Comparison of ENCODE assay signal across 9 cellular contexts in the genomic region with DNA sequence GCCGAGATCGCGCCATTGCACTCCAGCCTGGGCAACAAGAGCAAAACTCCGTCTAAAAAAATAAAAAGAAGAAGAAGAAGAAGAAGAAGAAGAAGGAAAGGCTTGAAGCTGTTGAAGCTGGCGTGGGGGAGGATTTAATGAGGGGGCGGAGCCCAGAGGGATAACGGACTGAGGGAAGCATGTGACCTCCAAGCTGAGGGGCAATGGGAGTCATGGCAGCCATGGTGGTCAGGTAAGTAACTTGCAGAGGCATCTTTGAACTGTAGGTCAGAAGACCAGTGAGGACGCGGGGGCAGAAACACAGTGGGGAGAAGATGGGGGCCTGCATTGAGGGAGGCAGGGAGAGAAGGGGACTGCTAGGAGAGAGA. TPM values are rescaled to one million over a fixed set of nuclear protein-coding genes. Genes with fewer than 3 reads are reported as not detected.
A peak's percentile ranks its signal among the peaks of the same experiment; 100 is the strongest.
DNase-seq lines count a peak whose midpoint lies in the region; ATAC-seq and TF ChIP-seq lines count a peak whose summit lies in the region.
"Had no signal": no experiment of that assay in that cellular context is flagged by ENCODE, and none has a peak within 500 bp of the region (broad histone marks: within the 10 kb centered on the region; RNA-seq: fewer than 3 reads in every experiment).

No MANE protein-coding gene starts in this region.

- CTCF ChIA-PET in mammary epithelial cell (lab: Charles Lee; ENCODE audit: low non-redundant PET): interaction anchor here (0.6 to 0.7 kb wide), 4 partner anchors 12 to 373 kb away, joined by 3 read pairs; no protein-coding TSS in a partner anchor

- peak overlapping the region; percentile 68 for H3K27ac ChIP-seq in mammary epithelial cell (ENCODE audit: insufficient read depth, low read depth, low read length)

- DNase-seq in T-helper 1 cell: no peak
- DNase-seq in NCI-H82 (lab: John Stamatoyannopoulos, UW): peak; percentile 92
- no peak for DNase-seq in mammary epithelial cell
- DNase-seq in naive thymus-derived CD8-positive, alpha-beta T cell: no peak
- DNase-seq in AG20443 (ENCODE audit: low spot score): no peak
- DNase-seq in NCI-H1436 (lab: John Stamatoyannopoulos, UW): no peak

- dilution Hi-C loops in mammary epithelial cell (cut with HindIII; ENCODE audit: low sequenced_read_pairs): no loop called here

- no peaks in the 10 kb centered on the region for H4K20me1 ChIP-seq in mammary epithelial cell (ENCODE audit: insufficient read depth, low read length)

- no peaks in the 10 kb centered on the region for H3K36me3 ChIP-seq in mammary epithelial cell (ENCODE audit: insufficient read depth, low read length)

- no peaks in the 10 kb centered on the region for H3K79me2 ChIP-seq in mammary epithelial cell (ENCODE audit: insufficient read depth, low read length)

- H3K4me1 Mint-ChIP-seq in T-helper 1 cell treated with Interleukin-12 subunit alpha and Interleukin-12 subunit beta and Interleukin-4 antibody, amounts not matched to agents 30 μg/mL and 1 μg/mL, for 36 hours (ENCODE audit: low read depth): peaks cover 13% of the 10 kb centered on the region
- H3K4me1 Mint-ChIP-seq in naive thymus-derived CD8-positive, alpha-beta T cell: peaks cover 10 to 23% (median 16%) of the 10 kb centered on the region in 4 donors

- peaks cover 25% of the 10 kb centered on the region for H3K27me3 Mint-ChIP-seq in T-helper 1 cell treated with Interleukin-12 subunit alpha and Interleukin-12 subunit beta and Interleukin-4 antibody, amounts not matched to agents 30 μg/mL and 1 μg/mL, for 36 hours (ENCODE audit: low read depth)
- peaks cover 3 to 20% (median 4%) of the 10 kb centered on the region in 5 donors for H3K27me3 Mint-ChIP-seq in naive thymus-derived CD8-positive, alpha-beta T cell

- BruUV-seq in mammary epithelial cell (replicated peaks; lab: Mats Ljungman, UMichigan): no TSS peak

- POLR2A ChIA-PET in naive thymus-derived CD8-positive, alpha-beta T cell (lab: Charles Lee): interaction anchor here (0.6 to 3.5 kb wide), 4 partner anchors 14 to 176 kb away, joined by 3 to 12 read pairs (median 5); a partner anchor contains a TSS

- TF ChIP-seq CTCF in mammary epithelial cell (conservative IDR thresholded peaks at IDR 0.05 in 1 of 2, IDR thresholded peaks at IDR 0.05 in 1 of 2; ENCODE audit: extremely low read depth in 1 of 2, insufficient read depth in 1 of 2, low read depth in 1 of 2, low read length in 2 of 2): no peak

- intact Hi-C loops in mammary epithelial cell (cut with micrococcal nuclease): loop anchor here (1.0 to 5.0 kb wide), 2 partner anchors 90 to 248 kb away; a partner anchor contains a TSS

- H3K9me3 Mint-ChIP-seq in T-helper 1 cell treated with Interleukin-12 subunit alpha and Interleukin-12 subunit beta and Interleukin-4 antibody, amounts not matched to agents 30 μg/mL and 1 μg/mL, for 36 hours: no peaks in the 10 kb centered on the region
- no peaks in the 10 kb centered on the region for H3K9me3 Mint-ChIP-seq in naive thymus-derived CD8-positive, alpha-beta T cell

- peak overlapping the region; percentile 74 for H3K4me2 ChIP-seq in mammary epithelial cell (ENCODE audit: insufficient read depth, low read depth, low read length)

- no peaks in the 10 kb centered on the region for H3K27me3 ChIP-seq in mammary epithelial cell (ENCODE audit: insufficient read depth, low read length)

- peak overlapping the region; percentile 47 to 79 (median 53) for H3K4me3 ChIP-seq in mammary epithelial cell (replicated peaks in 1 of 3; ENCODE audit: insufficient read depth in 1 of 3, low read depth in 2 of 3, low read length in 3 of 3)

- 53% methylated on average over 7 of the region's 9 CpGs for WGBS in mammary epithelial cell (ENCODE audit: low coverage, missing lambda C conversion rate)

- H3K4me3 Mint-ChIP-seq in T-helper 1 cell treated with Interleukin-12 subunit alpha and Interleukin-12 subunit beta and Interleukin-4 antibody, amounts not matched to agents 30 μg/mL and 1 μg/mL, for 36 hours: peak overlapping the region; percentile 87
- peak overlapping the region; percentile 80 to 96 (median 92) for H3K4me3 Mint-ChIP-seq in naive thymus-derived CD8-positive, alpha-beta T cell

- no peaks in the 10 kb centered on the region for H3K9me3 ChIP-seq in mammary epithelial cell (replicated peaks; ENCODE audit: insufficient read depth, low read length)

- in situ Hi-C loops in mammary epithelial cell (cut with MboI; ENCODE audit: low sequenced_read_pairs in 2 of 2): no loop called here

- peak overlapping the region; percentile 46 for H3K27ac Mint-ChIP-seq in T-helper 1 cell treated with Interleukin-12 subunit alpha and Interleukin-12 subunit beta and Interleukin-4 antibody, amounts not matched to agents 30 μg/mL and 1 μg/mL, for 36 hours
- peak overlapping the region in 9 of 10 donors; percentile 46 to 91 (median 86) for H3K27ac Mint-ChIP-seq in naive thymus-derived CD8-positive, alpha-beta T cell

- no peak for ATAC-seq in naive thymus-derived CD8-positive, alpha-beta T cell
- ATAC-seq in HG03196 (IDR thresholded peaks at IDR 0.05; ENCODE audit: unreplicated experiment): no peak

- peak overlapping the region; percentile 100 for H2AFZ ChIP-seq in mammary epithelial cell (ENCODE audit: low read depth, low read length)

- H3K9ac ChIP-seq in mammary epithelial cell (ENCODE audit: insufficient read depth, low read length): no peak overlapping the region

- H3K4me1 ChIP-seq in mammary epithelial cell (ENCODE audit: insufficient read depth, low read length): peaks cover 14% of the 10 kb centered on the region

- no peaks in the 10 kb centered on the region for H3K36me3 Mint-ChIP-seq in T-helper 1 cell treated with Interleukin-12 subunit alpha and Interleukin-12 subunit beta and Interleukin-4 antibody, amounts not matched to agents 30 μg/mL and 1 μg/mL, for 36 hours (ENCODE audit: low read depth)
- no peaks in the 10 kb centered on the region for H3K36me3 Mint-ChIP-seq in naive thymus-derived CD8-positive, alpha-beta T cell

RNA-seq across cellular contexts. Expression of a gene that starts 13.3 kb away (rescaled TPM):
- total RNA-seq in mammary epithelial cell: 10 to 100 TPM; 11.7 to 32.1 TPM
- polyA plus RNA-seq in mammary epithelial cell: 23.0 TPM
- polyA minus RNA-seq in mammary epithelial cell: not detected
- total RNA-seq in naive thymus-derived CD8-positive, alpha-beta T cell: 10 to 100 TPM; 30.1 to 31.7 TPM
- polyA plus RNA-seq in naive thymus-derived CD8-positive, alpha-beta T cell: 100 to 1,000 TPM; 118 to 154 (median 144) TPM

RNA-seq across cellular contexts. Expression of a gene that starts 15.5 kb away (rescaled TPM):
- total RNA-seq in mammary epithelial cell: under 1 TPM; 0.67 to 0.71 TPM
- 0.39 TPM for polyA plus RNA-seq in mammary epithelial cell
- polyA minus RNA-seq in mammary epithelial cell: not detected
- 1 to 10 TPM in 1 of 2 experiments, under 1 TPM in 1; 0.62 to 1.1 TPM for total RNA-seq in naive thymus-derived CD8-positive, alpha-beta T cell
- under 1 TPM; 0.16 to 0.60 (median 0.22) TPM for polyA plus RNA-seq in naive thymus-derived CD8-positive, alpha-beta T cell
- total RNA-seq: dermis microvascular lymphatic vessel endothelial cell had no signal
